ENCODE assay signal across 12 cellular contexts in genomic region chr5:108730617-108731340, GRCh38. TPM values are rescaled to one million over a fixed set of nuclear protein-coding genes. Genes with fewer than 3 reads are reported as not detected.
DNase-seq lines count a peak whose midpoint lies in the region; ATAC-seq lines count a peak whose summit lies in the region.
"Had no signal": no experiment of that assay in that cellular context is flagged by ENCODE, and none has a peak within 500 bp of the region (broad histone marks: within the 10 kb centered on the region; RNA-seq: fewer than 3 reads in every experiment).

No MANE protein-coding gene starts in this region.

- H3K27me3 Mint-ChIP-seq in activated CD4-positive, alpha-beta memory T cell treated with anti-CD3 and anti-CD28 coated beads for 36 hours: peaks cover 34% of the 10 kb centered on the region
- H3K27me3 Mint-ChIP-seq in activated CD4-positive, alpha-beta T cell treated with anti-CD3 and anti-CD28 coated beads, Interleukin-2, amount 10 ng/mL, durations not matched to agents 24 days and 14 days: peaks cover 71% of the 10 kb centered on the region
- peaks cover 61% of the 10 kb centered on the region for H3K27me3 Mint-ChIP-seq in stimulated activated naive CD8-positive, alpha-beta T cell treated with anti-CD3 and anti-CD28 coated beads, Interleukin-15, amount 100 ng/mL, for 72 hours

- DNase-seq in globus pallidus (ENCODE audit: low spot score) (peak; percentile 31), cerebellar nuclear complex (lab: John Stamatoyannopoulos, UW) (no peak)
- DNase-seq in activated CD4-positive, alpha-beta memory T cell treated with anti-CD3 and anti-CD28 coated beads for 36 hours: no peak
- no peak for DNase-seq in activated CD4-positive, alpha-beta T cell treated with anti-CD3 and anti-CD28 coated beads, Interleukin-2, amount 10 ng/mL, durations not matched to agents 24 days and 14 days
- DNase-seq in stimulated activated naive CD8-positive, alpha-beta T cell treated with anti-CD3 and anti-CD28 coated beads, Interleukin-15, amount 100 ng/mL, for 72 hours: no peak
- DNase-seq: COR-L47; MM.1S; SHP77; stimulated activated naive CD4-positive, alpha-beta T cell had no signal

- POLR2A ChIA-PET in activated CD4-positive, alpha-beta memory T cell treated with anti-CD3 and anti-CD28 coated beads for 36 hours (lab: Charles Lee): no interaction called here

- no peaks in the 10 kb centered on the region for H3K36me3 Mint-ChIP-seq in activated CD4-positive, alpha-beta memory T cell treated with anti-CD3 and anti-CD28 coated beads for 36 hours
- no peaks in the 10 kb centered on the region for H3K36me3 Mint-ChIP-seq in activated CD4-positive, alpha-beta T cell treated with anti-CD3 and anti-CD28 coated beads, Interleukin-2, amount 10 ng/mL, durations not matched to agents 24 days and 14 days (ENCODE audit: low read depth)

- ATAC-seq in GM18520 (IDR thresholded peaks at IDR 0.05; ENCODE audit: unreplicated experiment): peak; percentile 33
- peak; percentile 48 for ATAC-seq in GM21737 (IDR thresholded peaks at IDR 0.05; ENCODE audit: unreplicated experiment)
- peak; percentile 31 for ATAC-seq in HG03439 (IDR thresholded peaks at IDR 0.05; ENCODE audit: unreplicated experiment)
- ATAC-seq in stimulated activated naive CD8-positive, alpha-beta T cell treated with anti-CD3 and anti-CD28 coated beads, Interleukin-15, amount 100 ng/mL, for 72 hours: no peak

- CTCF ChIA-PET in activated CD4-positive, alpha-beta memory T cell treated with anti-CD3 and anti-CD28 coated beads for 36 hours (lab: Charles Lee): no interaction called here

- intact Hi-C loops in activated CD4-positive, alpha-beta memory T cell treated with anti-CD3 and anti-CD28 coated beads for 36 hours (cut with micrococcal nuclease): no loop called here
- intact Hi-C loops in activated CD4-positive, alpha-beta T cell treated with anti-CD3 and anti-CD28 coated beads, Interleukin-2, amount 10 ng/mL, durations not matched to agents 24 days and 14 days (cut with micrococcal nuclease): no loop called here

- no peaks in the 10 kb centered on the region for H3K9me3 Mint-ChIP-seq in activated CD4-positive, alpha-beta memory T cell treated with anti-CD3 and anti-CD28 coated beads for 36 hours
- H3K9me3 Mint-ChIP-seq in activated CD4-positive, alpha-beta T cell treated with anti-CD3 and anti-CD28 coated beads, Interleukin-2, amount 10 ng/mL, durations not matched to agents 24 days and 14 days: no peaks in the 10 kb centered on the region
- H3K9me3 Mint-ChIP-seq in stimulated activated naive CD8-positive, alpha-beta T cell treated with anti-CD3 and anti-CD28 coated beads, Interleukin-15, amount 100 ng/mL, for 72 hours: no peaks in the 10 kb centered on the region

- no peak overlapping the region for H3K4me3 Mint-ChIP-seq in activated CD4-positive, alpha-beta memory T cell treated with anti-CD3 and anti-CD28 coated beads for 36 hours
- H3K4me3 Mint-ChIP-seq in activated CD4-positive, alpha-beta T cell treated with anti-CD3 and anti-CD28 coated beads, Interleukin-2, amount 10 ng/mL, durations not matched to agents 24 days and 14 days: no peak overlapping the region
- H3K4me3 Mint-ChIP-seq in stimulated activated naive CD8-positive, alpha-beta T cell treated with anti-CD3 and anti-CD28 coated beads, Interleukin-15, amount 100 ng/mL, for 72 hours: no peak overlapping the region

- H3K27ac Mint-ChIP-seq in activated CD4-positive, alpha-beta memory T cell treated with anti-CD3 and anti-CD28 coated beads for 36 hours: no peak overlapping the region
- H3K27ac Mint-ChIP-seq in activated CD4-positive, alpha-beta T cell treated with anti-CD3 and anti-CD28 coated beads, Interleukin-2, amount 10 ng/mL, durations not matched to agents 24 days and 14 days: no peak overlapping the region
- no peak overlapping the region for H3K27ac Mint-ChIP-seq in stimulated activated naive CD8-positive, alpha-beta T cell treated with anti-CD3 and anti-CD28 coated beads, Interleukin-15, amount 100 ng/mL, for 72 hours

- peaks cover 23% of the 10 kb centered on the region for H3K4me1 Mint-ChIP-seq in activated CD4-positive, alpha-beta memory T cell treated with anti-CD3 and anti-CD28 coated beads for 36 hours (ENCODE audit: low read depth)
- peaks cover 19% of the 10 kb centered on the region for H3K4me1 Mint-ChIP-seq in activated CD4-positive, alpha-beta T cell treated with anti-CD3 and anti-CD28 coated beads, Interleukin-2, amount 10 ng/mL, durations not matched to agents 24 days and 14 days
- peaks cover 38% of the 10 kb centered on the region for H3K4me1 Mint-ChIP-seq in stimulated activated naive CD8-positive, alpha-beta T cell treated with anti-CD3 and anti-CD28 coated beads, Interleukin-15, amount 100 ng/mL, for 72 hours

RNA-seq across cellular contexts. Expression of gene FER, which starts 16.9 kb away (rescaled TPM):
- 1 to 10 TPM; 9.1 to 9.5 TPM for total RNA-seq in activated CD4-positive, alpha-beta memory T cell treated with anti-CD3 and anti-CD28 coated beads for 36 hours
- 3.5 and 4.3 TPM in 2 replicates for total RNA-seq in activated CD4-positive, alpha-beta T cell treated with anti-CD3 and anti-CD28 coated beads, Interleukin-2, amount 10 ng/mL, durations not matched to agents 24 days and 14 days
